In the genomic region with DNA sequence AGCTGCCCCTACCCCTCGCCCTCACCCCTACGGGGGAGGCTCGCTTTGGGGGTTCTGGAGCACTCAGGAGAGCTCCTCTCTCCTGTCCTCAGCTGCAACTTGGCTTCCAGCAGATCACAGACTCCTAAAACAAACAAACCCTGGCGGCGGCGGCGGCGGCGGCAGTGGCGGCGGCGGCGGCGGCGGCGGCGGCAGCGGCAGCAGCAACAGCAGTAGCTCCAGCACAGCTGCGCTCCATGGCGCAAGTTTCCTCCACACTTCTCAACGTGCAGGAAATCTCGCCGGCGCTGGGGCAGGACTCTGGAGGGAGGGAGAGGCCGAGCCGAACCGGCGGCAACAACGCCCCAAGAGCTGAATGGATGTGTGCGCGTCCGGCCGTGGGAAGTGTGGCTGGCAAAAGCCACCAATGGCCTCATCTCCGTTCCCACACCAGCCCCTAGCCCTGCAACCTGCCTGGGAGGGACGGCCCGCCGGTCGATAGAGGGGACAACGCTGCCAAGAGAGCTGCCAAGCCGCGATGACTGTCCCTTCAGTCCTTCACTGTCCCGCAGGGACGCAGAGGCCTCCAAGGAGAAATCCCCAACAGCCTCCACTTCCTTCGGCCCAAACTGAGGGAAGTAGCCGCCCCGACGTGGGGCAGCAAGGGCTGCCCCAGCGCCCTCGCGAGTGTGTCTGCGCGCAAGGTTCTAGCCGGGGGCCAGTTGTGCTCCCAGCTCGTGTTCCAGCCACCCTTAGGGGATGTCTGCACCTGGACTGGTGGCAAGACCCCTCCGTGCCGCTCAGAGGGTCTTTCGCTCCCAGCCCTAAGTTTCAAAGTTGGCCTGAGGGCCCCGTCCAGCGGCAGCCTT, we compare ENCODE assay signal across 10 cellular contexts. TPM values are rescaled to one million over a fixed set of nuclear protein-coding genes. Genes with fewer than 3 reads are reported as not detected.
DNase-seq lines count a peak whose midpoint lies in the region; ATAC-seq, FAIRE-seq and TF ChIP-seq lines count a peak whose summit lies in the region.
"Had no signal": no experiment of that assay in that cellular context is flagged by ENCODE, and none has a peak within 500 bp of the region (broad histone marks: within the 10 kb centered on the region; RNA-seq: fewer than 3 reads in every experiment).

No MANE protein-coding gene starts in this region.

- DNase-seq in NCI-H510A treated with DMSO at 0.1 percent for 48 hours (lab: John Stamatoyannopoulos, UW), result peak; percentile 2
- no peak for DNase-seq in NCI-H510A (lab: John Stamatoyannopoulos, UW)
- DNase-seq in coronary artery (ENCODE audit: low spot score), result no peak
- DNase-seq in HepG2 (ENCODE audit: low spot score), result no peak
- DNase-seq in transverse colon, result peak; percentile 25
- DNase-seq in hippocampal formation (lab: John Stamatoyannopoulos, UW), result no peak
- DNase-seq in dedifferentiated amniotic fluid mesenchymal stem cell (ENCODE audit: extremely low spot score), result no peak
- no peak for DNase-seq in putamen (ENCODE audit: low spot score)

- peak overlapping the region; percentile 66 for H3K4me2 ChIP-seq in HepG2 (ENCODE audit: low read depth, low read length)

- in situ Hi-C loops in HepG2 (cut with HindIII; ENCODE audit: extremely low pct_ligation_motif_present, low pct_unique_long_range_greater_than_20kb), result no loop called here
- in situ Hi-C loops in transverse colon (cut with MboI; ENCODE audit: low pct_ligation_motif_present in 1 of 4, low pct_unique_long_range_greater_than_20kb in 1 of 4, low sequenced_read_pairs in 3 of 4), result no loop called here

- H3K36me3 ChIP-seq in HepG2 (replicated peaks in 1 of 2; ENCODE audit: control insufficient read depth in 1 of 2, insufficient read depth in 2 of 2, low read length in 2 of 2) (no peaks in the 10 kb centered on the region), transverse colon (no peaks in the 10 kb centered on the region)

- peaks cover 1 to 13% of the 10 kb centered on the region in 2 experiments; a peak in 3 of 5 replicates for H3K27me3 ChIP-seq in HepG2 (ENCODE audit: control insufficient read depth in 1 of 2, insufficient read depth in 2 of 2, low read length in 2 of 2)
- no peaks in the 10 kb centered on the region for H3K27me3 ChIP-seq in transverse colon

- ATAC-seq in HepG2, result peak; percentile 82

- H3K4me3 ChIP-seq in coronary artery, result peak overlapping the region; percentile 74
- H3K4me3 ChIP-seq in HepG2 (replicated peaks in 1 of 3; ENCODE audit: insufficient read depth in 1 of 3, low read depth in 2 of 3, low read length in 3 of 3), result peak overlapping the region; percentile 26 to 65 (median 46); a peak in 4 of 6 replicates
- peak overlapping the region; percentile 28 to 59 (median 46) for H3K4me3 ChIP-seq in transverse colon

- H3K79me2 ChIP-seq in HepG2 (ENCODE audit: insufficient read depth, low read length), result no peaks in the 10 kb centered on the region

- TF ChIP-seq RAD21 in HepG2 (CRISPR knock-in tag; IDR thresholded peaks at IDR 0.05), result no peak

- BruUV-seq in HepG2 (replicated peaks; lab: Mats Ljungman, UMichigan), result no TSS peak

- TF ChIP-seq POLR2A in HepG2 (IDR thresholded peaks at IDR 0.05; ENCODE audit: insufficient read depth in 1 of 2, low read depth in 2 of 2, low read length in 2 of 2), result no peak
- no peak for TF ChIP-seq POLR2A in transverse colon (IDR thresholded peaks at IDR 0.05)

- CTCF ChIA-PET in HepG2 (lab: Yijun Ruan, JAX; ENCODE audit: low intra/inter-chr PET ratio, low total read pairs), result no interaction called here

- H2AFZ ChIP-seq in HepG2 (ENCODE audit: low read length), result no peak overlapping the region

- POLR2A ChIA-PET in HepG2 (lab: Yijun Ruan, JAX), result no interaction called here

- FAIRE-seq in HepG2 (lab: Jason Lieb, UNC), result no peak

- H3K27ac ChIP-seq in coronary artery (peak overlapping the region; percentile 41 to 81), HepG2 (ENCODE audit: extremely low read length, insufficient read depth, low read length) (no peak overlapping the region), transverse colon (peak overlapping the region; percentile 57 to 78 (median 70))
- H3K27ac ChIP-seq: C4-2B, VCaP had no signal

- intact Hi-C loops in HepG2 (cut with micrococcal nuclease; ENCODE audit: unreplicated experiment), result no loop called here
- intact Hi-C loops in transverse colon (cut with DNase I; ENCODE audit: low total_unique reads), result no loop called here

- WGBS in HepG2 (ENCODE audit: low lambda C conversion rate), result 6% methylated on average over 10 of the region's 59 CpGs
- 53% methylated on average over 40 of the region's 59 CpGs; no CpG with 5 or more reads in 1 of the 2 donors for WGBS in transverse colon (ENCODE audit: low coverage in 1 of 2), 2 donors

- H3K4me1 ChIP-seq in HepG2 (ENCODE audit: insufficient read depth, low read length) (peaks cover 14% of the 10 kb centered on the region; the same call in 1 of the 2 replicates), transverse colon (no peaks in the 10 kb centered on the region)

- no peaks in the 10 kb centered on the region for H4K20me1 ChIP-seq in HepG2 (ENCODE audit: insufficient read depth, low read length)

- H3K9ac ChIP-seq in HepG2 (ENCODE audit: insufficient read depth, low read depth, low read length), result no peak overlapping the region

- no peak for TF ChIP-seq EP300 in HepG2 (IDR thresholded peaks at IDR 0.05; ENCODE audit: low read depth in 2 of 2, low read length in 2 of 2)
- TF ChIP-seq EP300 in HepG2 (CRISPR knock-in tag; IDR thresholded peaks at IDR 0.05; ENCODE audit: borderline replicate concordance), result no peak
- TF ChIP-seq EP300 in transverse colon (IDR thresholded peaks at IDR 0.05; ENCODE audit: low read depth), result no peak

- no peaks in the 10 kb centered on the region for H3K9me3 ChIP-seq in HepG2 (ENCODE audit: low read length)
- H3K9me3 ChIP-seq in transverse colon, result no peaks in the 10 kb centered on the region

- no peak for TF ChIP-seq CTCF in coronary artery (IDR thresholded peaks at IDR 0.05)
- TF ChIP-seq CTCF in HepG2 (CRISPR knock-in tag; IDR thresholded peaks at IDR 0.05), result no peak
- TF ChIP-seq CTCF in transverse colon (IDR thresholded peaks at IDR 0.05), result no peak

TF ChIP-seq in HepG2, 621 proteins besides CTCF, POLR2A, EP300 and RAD21:
- TF ChIP-seq AHR (CRISPR knock-in tag; IDR thresholded peaks at IDR 0.05) (no peak), ZNF263 (CRISPR knock-in tag; IDR thresholded peaks at IDR 0.05) (0 out of 2 replicates have a peak, but pooled peaks have one; percentile 51), ZNF777 (CRISPR knock-in tag; IDR thresholded peaks at IDR 0.05) (peak; percentile 78), HNRNPLL (IDR thresholded peaks at IDR 0.05; ENCODE audit: low read depth, low read length, poor library complexity, severe bottlenecking) (peak; percentile 85), SNAI1 (CRISPR knock-in tag; IDR thresholded peaks at IDR 0.05; ENCODE audit: borderline replicate concordance) (no peak)
TF ChIP-seq in HepG2: peak in this region for 3.

RNA-seq across cellular contexts. Expression of gene SHROOM4, which starts 0.8 kb away (rescaled TPM):
- total RNA-seq in HepG2 (2016; rRNA removed; fragmentation: Illumina TruSeq; extraction: Trizol) (0.15 and 0.18 TPM in 2 replicates), transverse colon (1 to 10 TPM; 2.3 to 7.1 (median 3.2) TPM)
- total RNA-seq in HepG2 (2016; cell fraction: cytosol; rRNA removed; fragmentation: Illumina TruSeq; extraction: Trizol; ENCODE audit: low read depth), result under 0.01 TPM in 1 of 2 replicates, not detected in the other
- total RNA-seq in HepG2 (2016; cell fraction: insoluble cytoplasmic fraction; rRNA removed; fragmentation: Illumina TruSeq; extraction: Trizol), result 0.11 and 0.25 TPM in 2 replicates
- total RNA-seq in HepG2 (2016; cell fraction: membrane; rRNA removed; fragmentation: Illumina TruSeq; extraction: Trizol), result 0.03 TPM in 1 of 2 replicates, not detected in the other
- total RNA-seq in HepG2 (2016; cell fraction: nucleus; rRNA removed; fragmentation: Illumina TruSeq; extraction: Trizol), result 0.06 and 0.09 TPM in 2 replicates
- 0.05 and 0.08 TPM in 2 replicates for polyA plus RNA-seq in HepG2 (2011; rRNA removed)
- polyA plus RNA-seq in HepG2 (2011; cell fraction: cytosol; rRNA removed), result 0.04 and 0.05 TPM in 2 replicates
- 0.07 and 0.10 TPM in 2 replicates for polyA plus RNA-seq in HepG2 (2011; cell fraction: nucleus; rRNA removed)
- polyA plus RNA-seq in HepG2 (2012), result 0.03 and 0.04 TPM in 2 replicates
- polyA plus RNA-seq in HepG2 (2016; cell fraction: cytosol; fragmentation: Illumina TruSeq; extraction: Trizol; ENCODE audit: low read depth), result not detected in 2 replicates
- polyA plus RNA-seq in HepG2 (2016; cell fraction: insoluble cytoplasmic fraction; fragmentation: Illumina TruSeq; extraction: Trizol; ENCODE audit: low read depth), result 0.04 and 0.05 TPM in 2 replicates
- 0.01 TPM in 1 of 2 replicates, not detected in the other for polyA plus RNA-seq in HepG2 (2016; cell fraction: membrane; fragmentation: Illumina TruSeq; extraction: Trizol; ENCODE audit: low read depth)
- 0.08 and 0.09 TPM in 2 replicates for polyA plus RNA-seq in HepG2 (2016; cell fraction: nucleus; fragmentation: Illumina TruSeq; extraction: Trizol; ENCODE audit: insufficient read depth, low read depth)
- polyA minus RNA-seq in HepG2 (2011; rRNA and poly(A)+ RNA removed; ENCODE audit: low replicate concordance), result 0.46 TPM in 1 of 2 replicates, not detected in the other
- 0.18 and 0.30 TPM in 2 replicates for polyA minus RNA-seq in HepG2 (2011; cell fraction: cytosol; rRNA and poly(A)+ RNA removed)
- polyA minus RNA-seq in HepG2 (2011; cell fraction: nucleus; rRNA and poly(A)+ RNA removed), result 0.12 and 0.39 TPM in 2 replicates

Comparison
In these comparisons a context has a peak if more than half of its experiments do, and no peak if none do; other contexts are left out.
1. DNase-seq: peak in NCI-H510A treated with DMSO at 0.1 percent for 48 hours (single experiment) and transverse colon (single experiment); none in NCI-H510A (single experiment), coronary artery (single experiment), HepG2 (single experiment), hippocampal formation (0 of 2), dedifferentiated amniotic fluid mesenchymal stem cell (single experiment) and putamen (single experiment).
2. Peak in every context shown above with its lines, with median percentiles within 50 percentile points of each other: H3K4me3 ChIP-seq.